15 cellular contexts compared by ENCODE assay signal in genomic region chr6:111767752-111768430, GRCh38.
DNase-seq lines count a peak whose midpoint lies in the region; ATAC-seq, FAIRE-seq and TF ChIP-seq lines count a peak whose summit lies in the region.
"Had no signal": no experiment of that assay in that cellular context is flagged by ENCODE, and none has a peak within 500 bp of the region (broad histone marks: within the 10 kb centered on the region; RNA-seq: fewer than 3 reads in every experiment).

No MANE protein-coding gene starts in this region.

- no peak for TF ChIP-seq POLR2A in adrenal gland (IDR thresholded peaks at IDR 0.05)

- peaks cover 32% of the 10 kb centered on the region for H3K4me1 ChIP-seq in OCI-LY3 (ENCODE audit: low read length)
- H3K4me1 ChIP-seq in pancreas: no peaks in the 10 kb centered on the region
- peaks cover 0 to 8% of the 10 kb centered on the region in 2 donors for H3K4me1 ChIP-seq in adrenal gland (replicated peaks in 1 of 2)

- no peak overlapping the region for H3K9ac ChIP-seq in OCI-LY3 (ENCODE audit: low read length)

- no peaks in the 10 kb centered on the region for H3K27me3 Mint-ChIP-seq in activated naive CD8-positive, alpha-beta T cell treated with anti-CD3 and anti-CD28 coated beads, Interleukin-2, amount 10 ng/mL, durations not matched to agents 7 days and 5 days
- no peaks in the 10 kb centered on the region for H3K27me3 Mint-ChIP-seq in natural killer cell (ENCODE audit: low read depth in 2 of 2)

- peak overlapping the region; percentile 22; the same call in 1 of the 2 replicates for H3K4me2 ChIP-seq in OCI-LY3 (ENCODE audit: low read length)

- no peaks in the 10 kb centered on the region for H3K9me3 Mint-ChIP-seq in activated naive CD8-positive, alpha-beta T cell treated with anti-CD3 and anti-CD28 coated beads, Interleukin-2, amount 10 ng/mL, durations not matched to agents 7 days and 5 days
- no peaks in the 10 kb centered on the region for H3K9me3 Mint-ChIP-seq in natural killer cell

- H3K36me3 Mint-ChIP-seq in activated naive CD8-positive, alpha-beta T cell treated with anti-CD3 and anti-CD28 coated beads, Interleukin-2, amount 10 ng/mL, durations not matched to agents 7 days and 5 days: peaks cover 27% of the 10 kb centered on the region
- H3K36me3 Mint-ChIP-seq in natural killer cell: no peaks in the 10 kb centered on the region

- no peak for FAIRE-seq in pancreas (lab: Jason Lieb, UNC)
- FAIRE-seq: GM18507 had no signal

- no peak overlapping the region for H2AFZ ChIP-seq in OCI-LY3 (ENCODE audit: low read depth, low read length)

- peaks cover 83% of the 10 kb centered on the region for H3K4me1 Mint-ChIP-seq in activated naive CD8-positive, alpha-beta T cell treated with anti-CD3 and anti-CD28 coated beads, Interleukin-2, amount 10 ng/mL, durations not matched to agents 7 days and 5 days
- peaks cover 97 to 100% of the 10 kb centered on the region in 2 donors for H3K4me1 Mint-ChIP-seq in natural killer cell

- no peak for TF ChIP-seq CTCF in OCI-LY3 (IDR thresholded peaks at IDR 0.05; ENCODE audit: low read depth, low read length)
- no peak for TF ChIP-seq CTCF in natural killer cell (IDR thresholded peaks at IDR 0.05)
- TF ChIP-seq CTCF in pancreas (IDR thresholded peaks at IDR 0.05): no peak
- TF ChIP-seq CTCF in adrenal gland (IDR thresholded peaks at IDR 0.05): no peak

- peak overlapping the region; percentile 52 for H3K4me3 Mint-ChIP-seq in activated naive CD8-positive, alpha-beta T cell treated with anti-CD3 and anti-CD28 coated beads, Interleukin-2, amount 10 ng/mL, durations not matched to agents 7 days and 5 days
- H3K4me3 Mint-ChIP-seq in natural killer cell: peak overlapping the region; percentile 95

- DNase-seq in COLO829 (ENCODE audit: low spot score) (peak; percentile 60), natural killer cell (no peak), pancreas (no peak), adrenal gland (no peak), iPS-NIHi11 (ENCODE audit: low spot score) (no peak)
- DNase-seq in activated naive CD8-positive, alpha-beta T cell treated with anti-CD3 and anti-CD28 coated beads, Interleukin-2, amount 10 ng/mL, durations not matched to agents 7 days and 5 days: no peak
- DNase-seq: activated effector memory CD4-positive, alpha-beta T cell treated with Interleukin-2 at 50 U/mL for 16 hours; BE2C; DMS53; NCI-H1436 treated with DMSO at 0.1 percent for 48 hours; occipital lobe had no signal

- H3K4me3 ChIP-seq in OCI-LY3 (ENCODE audit: low read length) (no peak overlapping the region), pancreas (no peak overlapping the region), adrenal gland (no peak overlapping the region)

- no peaks in the 10 kb centered on the region for H3K36me3 ChIP-seq in OCI-LY3 (replicated peaks; ENCODE audit: low read depth, low read length)
- no peaks in the 10 kb centered on the region for H3K36me3 ChIP-seq in pancreas
- no peaks in the 10 kb centered on the region for H3K36me3 ChIP-seq in adrenal gland (replicated peaks in 1 of 2)

- H3K9me3 ChIP-seq in OCI-LY3 (ENCODE audit: insufficient read depth, low read length): no peaks in the 10 kb centered on the region
- H3K9me3 ChIP-seq in pancreas: no peaks in the 10 kb centered on the region
- H3K9me3 ChIP-seq in adrenal gland (replicated peaks in 1 of 3): no peaks in the 10 kb centered on the region
- H3K9me3 ChIP-seq: BE2C had no signal

- H3K27ac Mint-ChIP-seq in activated naive CD8-positive, alpha-beta T cell treated with anti-CD3 and anti-CD28 coated beads, Interleukin-2, amount 10 ng/mL, durations not matched to agents 7 days and 5 days: peak overlapping the region; percentile 86
- H3K27ac Mint-ChIP-seq in natural killer cell: peak overlapping the region; percentile 99 to 100

- intact Hi-C loops in natural killer cell (cut with micrococcal nuclease): loop anchor here (2.0 to 5.0 kb wide), 3 partner anchors 37 to 104 kb away; partner anchors contain the start of gene FYN
- intact Hi-C loops in pancreas (cut with DNase I): no loop called here
- intact Hi-C loops in adrenal gland (cut with DNase I): no loop called here

- POLR2A ChIA-PET in activated naive CD8-positive, alpha-beta T cell treated with anti-CD3 and anti-CD28 coated beads, Interleukin-2, amount 10 ng/mL, durations not matched to agents 7 days and 5 days (lab: Charles Lee): interaction anchor here (0.6 to 1.5 kb wide), 4 partner anchors 12 to 76 kb away, joined by 3 read pairs; no protein-coding TSS in a partner anchor

- peak; percentile 18 for ATAC-seq in activated naive CD8-positive, alpha-beta T cell treated with anti-CD3 and anti-CD28 coated beads, Interleukin-2, amount 10 ng/mL, durations not matched to agents 7 days and 5 days (ENCODE audit: low read depth)
- ATAC-seq in natural killer cell: peak; percentile 57 to 75 (median 61)
- ATAC-seq in GM19463 (IDR thresholded peaks at IDR 0.05; ENCODE audit: unreplicated experiment): no peak
- no peak for ATAC-seq in pancreas
- ATAC-seq: HCT116 had no signal

- H3K27me3 ChIP-seq in OCI-LY3 (ENCODE audit: low read depth, low read length) (peaks cover 8% of the 10 kb centered on the region), pancreas (no peaks in the 10 kb centered on the region), adrenal gland (no peaks in the 10 kb centered on the region)
- H3K27me3 ChIP-seq: BE2C had no signal

- no peaks in the 10 kb centered on the region for H3K79me2 ChIP-seq in OCI-LY3 (ENCODE audit: low read length)

- H3K27ac ChIP-seq in OCI-LY3 (ENCODE audit: low read length): no peak overlapping the region
- H3K27ac ChIP-seq in pancreas: no peak overlapping the region
- H3K27ac ChIP-seq in adrenal gland: no peak overlapping the region

- no peaks in the 10 kb centered on the region for H4K20me1 ChIP-seq in OCI-LY3 (ENCODE audit: insufficient read depth, low read length)

- 48 to 59% methylated on average over 5 of the region's 5 CpGs for WGBS in pancreas, 2 donors
- 62 to 77% (median 68%) methylated on average over 5 of the region's 5 CpGs for WGBS in adrenal gland, 4 donors

Comparison
In these comparisons a context has a peak if more than half of its experiments do, and no peak if none do; other contexts are left out.
1. ATAC-seq: peak in activated naive CD8-positive, alpha-beta T cell treated with anti-CD3 and anti-CD28 coated beads, Interleukin-2, amount 10 ng/mL, durations not matched to agents 7 days and 5 days (single experiment) and natural killer cell (3 of 3); none in GM19463 (single experiment) and pancreas (0 of 4).